Comparison of ENCODE assay signal across 1 cellular context in genomic region chr5:68419101-68419636, GRCh38.
TF ChIP-seq lines count a peak whose summit lies in the region.

No MANE protein-coding gene starts in this region.

TF ChIP-seq in IMR-90, 13 proteins besides CTCF, POLR2A, EP300 and RAD21:
- TF ChIP-seq ELK1 (IDR thresholded peaks at IDR 0.05; ENCODE audit: borderline replicate concordance, low read depth, low read length): no peak
- no peak for TF ChIP-seq CHD1 (IDR thresholded peaks at IDR 0.05; ENCODE audit: low read depth, low read length)
- no peak for TF ChIP-seq USF2 (IDR thresholded peaks at IDR 0.05; ENCODE audit: low read depth, low read length)
- TF ChIP-seq BHLHE40 (IDR thresholded peaks at IDR 0.05; ENCODE audit: low read depth, low read length): no peak
- no peak for TF ChIP-seq RFX5 (IDR thresholded peaks at IDR 0.05; ENCODE audit: low read depth, low read length)
- no peak for TF ChIP-seq RCOR1 (IDR thresholded peaks at IDR 0.05; ENCODE audit: insufficient replicate concordance, low read length)
- TF ChIP-seq MXI1 (IDR thresholded peaks at IDR 0.05; ENCODE audit: borderline replicate concordance, low read depth, low read length): no peak
- TF ChIP-seq MAZ (IDR thresholded peaks at IDR 0.05; ENCODE audit: borderline replicate concordance, low read depth, low read length): no peak
- TF ChIP-seq CEBPB (IDR thresholded peaks at IDR 0.05; ENCODE audit: low read depth, low read length): no peak
- TF ChIP-seq MAFK (IDR thresholded peaks at IDR 0.05; ENCODE audit: low read depth, low read length): no peak
- no peak for TF ChIP-seq NFE2L2 (IDR thresholded peaks at IDR 0.05; ENCODE audit: low read depth, low read length)
- TF ChIP-seq SMC3 (IDR thresholded peaks at IDR 0.05; ENCODE audit: low read depth, low read length): no peak
- TF ChIP-seq FOS (IDR thresholded peaks at IDR 0.05; ENCODE audit: low read depth, low read length): no peak
